In the genomic region with DNA sequence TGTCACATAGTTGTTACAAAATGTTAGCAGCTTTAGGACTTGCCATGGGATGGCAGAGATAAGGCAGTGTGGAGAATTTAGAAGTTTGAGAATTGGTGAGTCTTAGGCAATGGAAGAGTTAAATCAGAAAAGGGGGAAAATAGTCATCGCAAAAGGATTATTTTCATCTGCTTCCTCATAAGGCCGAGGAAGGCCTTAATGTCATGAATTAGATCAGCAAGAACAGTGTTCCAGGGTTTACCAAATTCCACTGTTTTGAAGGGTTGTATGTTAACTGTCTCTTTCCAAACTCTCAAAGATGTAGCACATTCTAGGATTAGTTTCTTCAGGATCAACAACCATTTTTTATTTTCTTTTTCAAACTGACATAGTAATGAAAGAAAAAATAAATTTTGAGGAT, we compare ENCODE assay signal across 15 cellular contexts. TPM values are rescaled to one million over a fixed set of nuclear protein-coding genes. Genes with fewer than 3 reads are reported as not detected.
A peak's percentile ranks its signal among the peaks of the same experiment; 100 is the strongest.
DNase-seq lines count a peak whose midpoint lies in the region; ATAC-seq and TF ChIP-seq lines count a peak whose summit lies in the region.
"Had no signal": no experiment of that assay in that cellular context is flagged by ENCODE, and none has a peak within 500 bp of the region (broad histone marks: within the 10 kb centered on the region; RNA-seq: fewer than 3 reads in every experiment).

No MANE protein-coding gene starts in this region.

- TF ChIP-seq CTCF in Peyer's patch (IDR thresholded peaks at IDR 0.05) (no peak), esophagus muscularis mucosa (IDR thresholded peaks at IDR 0.05) (no peak), nephron progenitor cell (IDR thresholded peaks at IDR 0.05) (no peak), tibial artery (IDR thresholded peaks at IDR 0.05) (no peak), MCF 10A (IDR thresholded peaks at IDR 0.05; ENCODE audit: unreplicated experiment) (no peak)

- H3K4me3 ChIP-seq in Peyer's patch (no peak overlapping the region), esophagus muscularis mucosa (no peak overlapping the region), tibial artery (no peak overlapping the region)

- peaks cover 3% of the 10 kb centered on the region for H3K27me3 Mint-ChIP-seq in nephron progenitor cell (ENCODE audit: low read depth, poor library complexity)
- no peaks in the 10 kb centered on the region for H3K27me3 Mint-ChIP-seq in MCF 10A (ENCODE audit: insufficient read depth, unreplicated experiment)

- intact Hi-C loops in esophagus muscularis mucosa (cut with DNase I) (no loop called here), tibial artery (cut with DNase I; ENCODE audit: low total_unique reads) (no loop called here), MCF 10A (cut with micrococcal nuclease) (no loop called here)

- POLR2A ChIA-PET in MCF 10A (lab: Yijun Ruan, JAX), result no interaction called here

- CTCF ChIA-PET in MCF 10A (lab: Yijun Ruan, JAX), result no interaction called here

- DNase-seq in Peyer's patch (no peak), esophagus muscularis mucosa (ENCODE audit: extremely low spot score) (no peak), nephron progenitor cell (no peak), tibial artery (no peak), MCF 10A (ENCODE audit: unreplicated experiment) (no peak)
- no peak for DNase-seq in activated T-cell treated with anti-CD3 and anti-CD28 coated beads, Interleukin-2, amount 50 U/mL, for 48 hours
- DNase-seq: activated CD4-positive, alpha-beta T cell treated with anti-CD3 and anti-CD28 coated beads for 1 hour; CD4-positive, alpha-beta memory T cell; GDM1; H7; NCI-H2171; stimulated activated CD4-positive, alpha-beta T cell treated with anti-CD3 and anti-CD28 coated beads, Interleukin-2, amount 100 ng/mL, for 24 hours; T-helper 1 cell had no signal

- H3K27ac ChIP-seq in Peyer's patch, result peak overlapping the region in 3 of 4 donors; percentile 14 to 50 (median 15)
- peak overlapping the region in 3 of 4 donors; percentile 2 to 39 (median 17) for H3K27ac ChIP-seq in esophagus muscularis mucosa (replicated peaks in 1 of 4)
- H3K27ac ChIP-seq in tibial artery, result peak overlapping the region; percentile 43 to 62

- TF ChIP-seq POLR2A in Peyer's patch (IDR thresholded peaks at IDR 0.05) (no peak), esophagus muscularis mucosa (IDR thresholded peaks at IDR 0.05; ENCODE audit: low read depth) (no peak)

- BruUV-seq in MCF 10A (replicated peaks; lab: Mats Ljungman, UMichigan), result no TSS peak

- H3K9me3 Mint-ChIP-seq in nephron progenitor cell (no peaks in the 10 kb centered on the region), MCF 10A (ENCODE audit: unreplicated experiment) (no peaks in the 10 kb centered on the region)
- H3K9me3 Mint-ChIP-seq: activated T-helper 1 cell treated with anti-CD3 and anti-CD28 coated beads, Interleukin-12 subunit alpha, Interleukin-12 subunit beta, Interleukin-2, Interleukin-4 antibody, amounts not matched to agents 30 ng/mL and 10 ng/mL and 1 ng/mL, durations not matched to agents 14 hours and 24 hours and 36 hours; CD4-positive, alpha-beta memory T cell had no signal

- H3K9me3 ChIP-seq in Peyer's patch (no peaks in the 10 kb centered on the region), esophagus muscularis mucosa (no peaks in the 10 kb centered on the region), tibial artery (no peaks in the 10 kb centered on the region)

- no peaks in the 10 kb centered on the region for H3K36me3 ChIP-seq in Peyer's patch
- H3K36me3 ChIP-seq in esophagus muscularis mucosa, result no peaks in the 10 kb centered on the region
- H3K36me3 ChIP-seq in tibial artery, result peaks cover 0 to under 1% (median under 1%) of the 10 kb centered on the region in 3 donors

- ATAC-seq in HG02840 (IDR thresholded peaks at IDR 0.05; ENCODE audit: low FRiP score, unreplicated experiment), result no peak

- H3K4me1 Mint-ChIP-seq in nephron progenitor cell (peaks cover 61% of the 10 kb centered on the region), MCF 10A (ENCODE audit: insufficient read depth, unreplicated experiment) (peaks cover 12% of the 10 kb centered on the region)
- H3K4me1 Mint-ChIP-seq: CD4-positive, alpha-beta memory T cell had no signal

- no peak for TF ChIP-seq EP300 in esophagus muscularis mucosa (IDR thresholded peaks at IDR 0.05)

- 53% methylated on average over 2 of the region's 2 CpGs for WGBS in esophagus muscularis mucosa

- H3K36me3 Mint-ChIP-seq in nephron progenitor cell (ENCODE audit: low read depth) (peaks cover 58% of the 10 kb centered on the region), MCF 10A (ENCODE audit: insufficient read depth, unreplicated experiment) (peaks cover 13% of the 10 kb centered on the region)
- H3K36me3 Mint-ChIP-seq: CD4-positive, alpha-beta memory T cell had no signal

- peaks cover 0 to 6% (median 2%) of the 10 kb centered on the region in 4 donors for H3K4me1 ChIP-seq in Peyer's patch
- H3K4me1 ChIP-seq in esophagus muscularis mucosa, result peaks cover 0 to 29% (median 8%) of the 10 kb centered on the region in 4 donors
- peaks cover 0 to 73% (median 27%) of the 10 kb centered on the region in 4 donors for H3K4me1 ChIP-seq in tibial artery

- H3K4me3 Mint-ChIP-seq in nephron progenitor cell (no peak overlapping the region), MCF 10A (ENCODE audit: unreplicated experiment) (no peak overlapping the region)
- H3K4me3 Mint-ChIP-seq: activated T-helper 1 cell treated with anti-CD3 and anti-CD28 coated beads, Interleukin-12 subunit alpha, Interleukin-12 subunit beta, Interleukin-2, Interleukin-4 antibody, amounts not matched to agents 30 ng/mL and 10 ng/mL and 1 ng/mL, durations not matched to agents 14 hours and 24 hours and 36 hours; CD4-positive, alpha-beta memory T cell had no signal

- H3K27me3 ChIP-seq in Peyer's patch (no peaks in the 10 kb centered on the region), esophagus muscularis mucosa (no peaks in the 10 kb centered on the region), tibial artery (no peaks in the 10 kb centered on the region)

- H3K27ac Mint-ChIP-seq in nephron progenitor cell, result peak overlapping the region; percentile 81
- H3K27ac Mint-ChIP-seq in MCF 10A (ENCODE audit: low read depth, unreplicated experiment), result no peak overlapping the region
- H3K27ac Mint-ChIP-seq: activated T-helper 1 cell treated with anti-CD3 and anti-CD28 coated beads, Interleukin-12 subunit alpha, Interleukin-12 subunit beta, Interleukin-2, Interleukin-4 antibody, amounts not matched to agents 30 ng/mL and 10 ng/mL and 1 ng/mL, durations not matched to agents 14 hours and 24 hours and 36 hours; CD4-positive, alpha-beta memory T cell had no signal

RNA-seq across cellular contexts. Expression of a gene that starts 23.9 kb away (rescaled TPM):
- total RNA-seq in Peyer's patch (100 to 1,000 TPM in 1 of 4 donors, 10 to 100 TPM in 3; 12.4 to 149 (median 29.9) TPM), esophagus muscularis mucosa (10 to 100 TPM; 41.2 to 68.3 (median 55.7) TPM), MCF 10A (2022) (28.2 and 39.9 TPM in 2 replicates)
